In genomic region chr13:110953416-110953815, GRCh38 we compare ENCODE assay signal across 1 cellular context.
TF ChIP-seq lines count a peak whose summit lies in the region.

No MANE protein-coding gene starts in this region.

TF ChIP-seq in IMR-90, 13 proteins besides CTCF, POLR2A, EP300 and RAD21 (continued from another document):
- no peak for TF ChIP-seq RCOR1 (IDR thresholded peaks at IDR 0.05; ENCODE audit: insufficient replicate concordance, low read length)
- TF ChIP-seq, protein P1, sequence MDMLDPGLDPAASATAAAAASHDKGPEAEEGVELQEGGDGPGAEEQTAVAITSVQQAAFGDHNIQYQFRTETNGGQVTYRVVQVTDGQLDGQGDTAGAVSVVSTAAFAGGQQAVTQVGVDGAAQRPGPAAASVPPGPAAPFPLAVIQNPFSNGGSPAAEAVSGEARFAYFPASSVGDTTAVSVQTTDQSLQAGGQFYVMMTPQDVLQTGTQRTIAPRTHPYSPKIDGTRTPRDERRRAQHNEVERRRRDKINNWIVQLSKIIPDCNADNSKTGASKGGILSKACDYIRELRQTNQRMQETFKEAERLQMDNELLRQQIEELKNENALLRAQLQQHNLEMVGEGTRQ (IDR thresholded peaks at IDR 0.05; ENCODE audit: low read depth, low read length), result no peak
- no peak for TF ChIP-seq SMC3 (IDR thresholded peaks at IDR 0.05; ENCODE audit: low read depth, low read length)
- no peak for TF ChIP-seq MXI1 (IDR thresholded peaks at IDR 0.05; ENCODE audit: borderline replicate concordance, low read depth, low read length)
- TF ChIP-seq ELK1 (IDR thresholded peaks at IDR 0.05; ENCODE audit: borderline replicate concordance, low read depth, low read length), result no peak
- no peak for TF ChIP-seq NFE2L2 (IDR thresholded peaks at IDR 0.05; ENCODE audit: low read depth, low read length)
- no peak for TF ChIP-seq RFX5 (IDR thresholded peaks at IDR 0.05; ENCODE audit: low read depth, low read length)
- no peak for TF ChIP-seq BHLHE40 (IDR thresholded peaks at IDR 0.05; ENCODE audit: low read depth, low read length)
TF ChIP-seq in IMR-90: peak in this region for 0.
